13 cellular contexts compared by ENCODE assay signal in the genomic region with DNA sequence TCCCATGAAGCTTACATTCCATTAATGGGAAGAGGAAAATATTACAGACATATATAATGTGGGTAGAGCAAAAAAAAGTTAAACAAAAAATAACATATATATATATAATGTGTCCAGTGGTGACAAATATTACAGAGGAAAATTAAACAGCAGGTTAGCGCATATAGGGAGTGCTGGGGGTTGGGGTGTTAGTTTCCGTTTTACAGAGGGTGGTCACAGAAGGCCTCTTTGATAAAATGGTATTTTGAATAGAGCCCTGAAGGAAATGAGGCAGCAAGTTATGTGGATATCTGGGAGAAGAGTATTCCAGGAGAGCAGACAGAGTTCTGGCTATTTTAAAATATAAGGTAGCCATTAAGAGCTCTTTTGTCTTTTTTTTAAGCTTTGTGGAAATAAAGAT.
DNase-seq lines count a peak whose midpoint lies in the region; FAIRE-seq and TF ChIP-seq lines count a peak whose summit lies in the region.
"Had no signal": no experiment of that assay in that cellular context is flagged by ENCODE, and none has a peak within 500 bp of the region (broad histone marks: within the 10 kb centered on the region; RNA-seq: fewer than 3 reads in every experiment).

No MANE protein-coding gene starts in this region.

- DNase-seq in SJCRH30, result no peak
- DNase-seq in endothelial cell of umbilical vein (ENCODE audit: low read depth, low spot score), result no peak
- DNase-seq in nephron progenitor cell, result no peak
- no peak for DNase-seq in cerebellar cortex (ENCODE audit: low spot score)
- DNase-seq in NCI-H2029 treated with DMSO at 0.1 percent for 48 hours (lab: John Stamatoyannopoulos, UW), result no peak
- no peak for DNase-seq in mucosa of gallbladder (ENCODE audit: low spot score)
- DNase-seq in activated naive CD4-positive, alpha-beta T cell (lab: John Stamatoyannopoulos, UW), result no peak
- DNase-seq: activated naive CD4-positive, alpha-beta T cell treated with anti-CD3 and anti-CD28 coated beads, Interleukin-2, amount 10 ng/mL, durations not matched to agents 7 days and 5 days; occipital lobe; stimulated activated CD4-positive, alpha-beta T cell treated with anti-CD3 and anti-CD28 coated beads, Interleukin-2, amount 100 ng/mL, for 24 hours had no signal

- H3K4me1 ChIP-seq in ACC112 (ENCODE audit: control insufficient read depth, insufficient read depth, low read length, unreplicated experiment) (peaks cover 33% of the 10 kb centered on the region), SJCRH30 (peaks cover 38% of the 10 kb centered on the region), endothelial cell of umbilical vein (ENCODE audit: control insufficient read depth, extremely low read depth, insufficient read depth, low read length) (peaks cover 47% of the 10 kb centered on the region)

- BruUV-seq in endothelial cell of umbilical vein (replicated peaks; lab: Mats Ljungman, UMichigan), result no TSS peak

- H3K79me2 ChIP-seq in ACC112 (ENCODE audit: control insufficient read depth, insufficient read depth, low read length, unreplicated experiment) (peaks cover 10% of the 10 kb centered on the region), endothelial cell of umbilical vein (ENCODE audit: control insufficient read depth, insufficient read depth, low read length) (peaks cover 1% of the 10 kb centered on the region)

- H3K27ac Mint-ChIP-seq in nephron progenitor cell, result peak overlapping the region; percentile 81

- POLR2A ChIA-PET in endothelial cell of umbilical vein (lab: Charles Lee), result interaction anchor here (0.9 to 2.5 kb wide), 3 partner anchors 41 to 111 kb away, joined by 3 to 12 read pairs (median 7); no protein-coding TSS in a partner anchor

- no peaks in the 10 kb centered on the region for H3K9me3 Mint-ChIP-seq in nephron progenitor cell
- H3K9me3 Mint-ChIP-seq: activated naive CD4-positive, alpha-beta T cell treated with anti-CD3 and anti-CD28 coated beads, Interleukin-2, amount 10 ng/mL, durations not matched to agents 7 days and 5 days; GM23338 had no signal

- H3K36me3 Mint-ChIP-seq in nephron progenitor cell (ENCODE audit: low read depth), result peaks cover 72% of the 10 kb centered on the region

- intact Hi-C loops in endothelial cell of umbilical vein (cut with micrococcal nuclease), result loop anchor here (1.0 to 2.0 kb wide), 7 partner anchors 11 to 139 kb away; a partner anchor contains a TSS

- H3K4me3 Mint-ChIP-seq in nephron progenitor cell, result no peak overlapping the region
- H3K4me3 Mint-ChIP-seq: activated naive CD4-positive, alpha-beta T cell treated with anti-CD3 and anti-CD28 coated beads, Interleukin-2, amount 10 ng/mL, durations not matched to agents 7 days and 5 days; GM23338 had no signal

- peaks cover 9% of the 10 kb centered on the region for H3K4me1 Mint-ChIP-seq in nephron progenitor cell
- H3K4me1 Mint-ChIP-seq: activated naive CD4-positive, alpha-beta T cell treated with anti-CD3 and anti-CD28 coated beads, Interleukin-2, amount 10 ng/mL, durations not matched to agents 7 days and 5 days had no signal

- H3K9me3 ChIP-seq in SJCRH30 (replicated peaks) (0 out of 2 replicates have a peak, but pooled peaks cover 3% of the 10 kb centered on the region), endothelial cell of umbilical vein (replicated peaks; ENCODE audit: control insufficient read depth, insufficient read depth, low read length) (no peaks in the 10 kb centered on the region)

- CTCF ChIA-PET in endothelial cell of umbilical vein (lab: Charles Lee), result interaction anchor here (0.9 to 2.0 kb wide), 9 partner anchors 11 to 140 kb away, joined by 3 to 11 read pairs (median 4); no protein-coding TSS in a partner anchor

- dilution Hi-C loops in endothelial cell of umbilical vein (cut with MboI; ENCODE audit: extremely low pct_ligation_motif_present, low sequenced_read_pairs), result no loop called here

- no peaks in the 10 kb centered on the region for H3K27me3 Mint-ChIP-seq in nephron progenitor cell (ENCODE audit: low read depth, poor library complexity)
- H3K27me3 Mint-ChIP-seq: activated naive CD4-positive, alpha-beta T cell treated with anti-CD3 and anti-CD28 coated beads, Interleukin-2, amount 10 ng/mL, durations not matched to agents 7 days and 5 days had no signal

- H3K27me3 ChIP-seq in ACC112 (ENCODE audit: insufficient read depth, low read length) (no peaks in the 10 kb centered on the region), SJCRH30 (no peaks in the 10 kb centered on the region), endothelial cell of umbilical vein (ENCODE audit: control insufficient read depth in 2 of 2, insufficient read depth in 2 of 2, low read length in 2 of 2) (no peaks in the 10 kb centered on the region)

- peak overlapping the region; percentile 86 for H3K4me2 ChIP-seq in endothelial cell of umbilical vein (ENCODE audit: insufficient read depth, low read length)
- H3K4me2 ChIP-seq: GM23338 had no signal

- H3K36me3 ChIP-seq in ACC112 (ENCODE audit: insufficient read depth, low read length) (peaks cover 24% of the 10 kb centered on the region), SJCRH30 (peaks cover 14% of the 10 kb centered on the region), endothelial cell of umbilical vein (ENCODE audit: control insufficient read depth in 2 of 2, extremely low read depth in 1 of 2, insufficient read depth in 2 of 2, low read length in 2 of 2) (no peaks in the 10 kb centered on the region)

- H3K9me1 ChIP-seq in endothelial cell of umbilical vein (replicated peaks; ENCODE audit: control insufficient read depth, extremely low read depth, insufficient read depth, low read length), result no peaks in the 10 kb centered on the region

- H3K27ac ChIP-seq in ACC112 (ENCODE audit: low read depth, low read length) (peak overlapping the region; percentile 100), SJCRH30 (peak overlapping the region; percentile 86), endothelial cell of umbilical vein (ENCODE audit: insufficient read depth, low read depth, low read length) (peak overlapping the region; percentile 100)

- H4K20me1 ChIP-seq in endothelial cell of umbilical vein (replicated peaks; ENCODE audit: control insufficient read depth, extremely low read depth, insufficient read depth, low read length), result no peaks in the 10 kb centered on the region

- TF ChIP-seq CTCF in endothelial cell of umbilical vein (IDR thresholded peaks at IDR 0.05; ENCODE audit: extremely low read depth in 1 of 2, insufficient read depth in 1 of 2, low read depth in 1 of 2, low read length in 2 of 2) (no peak), nephron progenitor cell (IDR thresholded peaks at IDR 0.05) (no peak)

- peak overlapping the region; percentile 98 for H3K9ac ChIP-seq in endothelial cell of umbilical vein (replicated peaks; ENCODE audit: extremely low read depth, insufficient read depth, low read length)

- TF ChIP-seq POLR2A in endothelial cell of umbilical vein (IDR thresholded peaks at IDR 0.05; ENCODE audit: low read depth, low read length), result no peak

- no peak overlapping the region for H2AFZ ChIP-seq in ACC112 (ENCODE audit: low read length, unreplicated experiment)
- H2AFZ ChIP-seq in endothelial cell of umbilical vein (ENCODE audit: low read depth, low read length), result no peak overlapping the region
- H2AFZ ChIP-seq: GM23338 had no signal

- H3K4me3 ChIP-seq in ACC112 (ENCODE audit: low read depth, low read length) (no peak overlapping the region), SJCRH30 (no peak overlapping the region), endothelial cell of umbilical vein (replicated peaks in 1 of 3; ENCODE audit: insufficient read depth in 1 of 3, low read depth in 1 of 3, low read length in 3 of 3) (peak overlapping the region in 1 of 3 experiments; percentile 23)
- H3K4me3 ChIP-seq: GM23338 had no signal

- FAIRE-seq in endothelial cell of umbilical vein (lab: Jason Lieb, UNC), result no peak
- FAIRE-seq: colon had no signal

TF ChIP-seq in endothelial cell of umbilical vein, 7 proteins besides CTCF, POLR2A, EP300 and RAD21:
- no peak for TF ChIP-seq FOS (IDR thresholded peaks at IDR 0.05; ENCODE audit: borderline replicate concordance, insufficient read depth, low read length)
- no peak for TF ChIP-seq MYC (IDR thresholded peaks at IDR 0.05; ENCODE audit: low read depth, low read length)
- TF ChIP-seq EZH2 (IDR thresholded peaks at IDR 0.05; ENCODE audit: borderline replicate concordance, low read depth, low read length, severe bottlenecking), result no peak
- no peak for TF ChIP-seq JUN (IDR thresholded peaks at IDR 0.05; ENCODE audit: borderline replicate concordance, insufficient read depth, insufficient read length, low read depth)
- TF ChIP-seq POLR2AphosphoS5 (IDR thresholded peaks at IDR 0.05; ENCODE audit: insufficient read depth, low read depth, low read length), result no peak
- TF ChIP-seq, protein P1, sequence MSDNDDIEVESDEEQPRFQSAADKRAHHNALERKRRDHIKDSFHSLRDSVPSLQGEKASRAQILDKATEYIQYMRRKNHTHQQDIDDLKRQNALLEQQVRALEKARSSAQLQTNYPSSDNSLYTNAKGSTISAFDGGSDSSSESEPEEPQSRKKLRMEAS (IDR thresholded peaks at IDR 0.05; ENCODE audit: insufficient read depth, insufficient read length), result no peak
- TF ChIP-seq GATA2 (IDR thresholded peaks at IDR 0.05; ENCODE audit: insufficient read depth, insufficient read length, low read depth, low read length), result peak; percentile 41
